ENCODE assay signal across 9 cellular contexts in genomic region chr13:98141938-98142426, GRCh38. TPM values are rescaled to one million over a fixed set of nuclear protein-coding genes. Genes with fewer than 3 reads are reported as not detected.
DNase-seq lines count a peak whose midpoint lies in the region; ATAC-seq, FAIRE-seq and TF ChIP-seq lines count a peak whose summit lies in the region.
"Had no signal": no experiment of that assay in that cellular context is flagged by ENCODE, and none has a peak within 500 bp of the region (broad histone marks: within the 10 kb centered on the region; RNA-seq: fewer than 3 reads in every experiment).

No MANE protein-coding gene starts in this region.

- H3K4me3 Mint-ChIP-seq in CD4-positive, alpha-beta memory T cell: peak overlapping the region in 7 of 8 donors; percentile 35 to 68 (median 51)

- peaks cover 3 to 24% (median 6%) of the 10 kb centered on the region in 4 donors for H3K4me1 Mint-ChIP-seq in CD4-positive, alpha-beta memory T cell

- H3K9me3 Mint-ChIP-seq in CD4-positive, alpha-beta memory T cell: peaks cover 0 to 1% (median 0%) of the 10 kb centered on the region in 8 donors

- CTCF ChIA-PET in CD4-positive, alpha-beta memory T cell (lab: Charles Lee; ENCODE audit: partially characterized antibody): no interaction called here
- CTCF ChIA-PET in HEK293 (lab: Yijun Ruan, JAX): interaction anchor here (0.6 to 0.7 kb wide), 2 partner anchors 60 to 304 kb away, joined by 3 to 4 read pairs; no protein-coding TSS in a partner anchor

- no peak overlapping the region for H3K27ac Mint-ChIP-seq in CD4-positive, alpha-beta memory T cell

- no peak for TF ChIP-seq EP300 in suprapubic skin (IDR thresholded peaks at IDR 0.05)

- H3K4me1 ChIP-seq in CD4-positive, alpha-beta memory T cell (ENCODE audit: insufficient read depth, low read length): no peaks in the 10 kb centered on the region
- H3K4me1 ChIP-seq in HEK293 (ENCODE audit: control insufficient read depth, insufficient read depth, low read length) (peaks cover 7% of the 10 kb centered on the region), kidney (ENCODE audit: control insufficient read depth in 1 of 2, insufficient read depth in 1 of 2, low read depth in 1 of 2, low read length in 2 of 2) (peaks cover 7 to 8% of the 10 kb centered on the region in 2 donors), suprapubic skin (peaks cover 27% of the 10 kb centered on the region)

- 33% methylated on average over 17 of the region's 22 CpGs for WGBS in suprapubic skin

- TF ChIP-seq CTCF in HEK293 (tag by site-specific recombination; IDR thresholded peaks at IDR 0.05) (no peak), astrocyte of the cerebellum (IDR thresholded peaks at IDR 0.05; ENCODE audit: low read depth, low read length, missing control alignments) (no peak), kidney (IDR thresholded peaks at IDR 0.05; ENCODE audit: borderline replicate concordance, extremely low read depth, insufficient read depth) (no peak), suprapubic skin (IDR thresholded peaks at IDR 0.05) (no peak)

- no peaks in the 10 kb centered on the region for H3K36me3 ChIP-seq in CD4-positive, alpha-beta memory T cell (ENCODE audit: insufficient read depth, low read length)
- no peaks in the 10 kb centered on the region for H3K36me3 ChIP-seq in HEK293 (ENCODE audit: control insufficient read depth in 2 of 2, insufficient read depth in 1 of 2, low read length in 2 of 2)
- no peaks in the 10 kb centered on the region for H3K36me3 ChIP-seq in kidney (ENCODE audit: control insufficient read depth in 1 of 2, insufficient read depth in 2 of 2, low read length in 2 of 2)
- no peaks in the 10 kb centered on the region for H3K36me3 ChIP-seq in suprapubic skin

- TF ChIP-seq POLR2A in suprapubic skin (IDR thresholded peaks at IDR 0.05): no peak
- no peak for TF ChIP-seq POLR2A in GM12892 (IDR thresholded peaks at IDR 0.05; ENCODE audit: low read depth, low read length)

- FAIRE-seq in kidney (lab: Jason Lieb, UNC): no peak
- FAIRE-seq in GM12892 (lab: Jason Lieb, UNC): no peak
- FAIRE-seq: frontal cortex had no signal

- H3K27me3 Mint-ChIP-seq in CD4-positive, alpha-beta memory T cell: peaks cover 35 to 48% of the 10 kb centered on the region in 2 donors

- DNase-seq in CD4-positive, alpha-beta memory T cell: no peak
- DNase-seq in astrocyte of the cerebellum (ENCODE audit: low read depth) (no peak), kidney (no peak), suprapubic skin (ENCODE audit: low spot score in 2 of 2) (no peak), GM12892 (ENCODE audit: insufficient read length) (no peak), A172 (ENCODE audit: low spot score) (no peak)

- H3K4me3 ChIP-seq in CD4-positive, alpha-beta memory T cell (ENCODE audit: low read length in 2 of 2): no peak overlapping the region
- H3K4me3 ChIP-seq in HEK293 (ENCODE audit: low read depth, low read length) (peak overlapping the region; percentile 44), astrocyte of the cerebellum (ENCODE audit: low read depth, low read length) (peak overlapping the region; percentile 57), kidney (ENCODE audit: low read length in 2 of 2) (peak overlapping the region; percentile 65 to 68), suprapubic skin (peak overlapping the region; percentile 95)

- H3K9me3 ChIP-seq in CD4-positive, alpha-beta memory T cell (ENCODE audit: control insufficient read depth in 1 of 2, low read length in 2 of 2): no peaks in the 10 kb centered on the region
- H3K9me3 ChIP-seq in HEK293 (ENCODE audit: control insufficient read depth, insufficient read depth, low read depth, low read length) (no peaks in the 10 kb centered on the region), kidney (ENCODE audit: control insufficient read depth in 1 of 2, low read length in 2 of 2) (no peaks in the 10 kb centered on the region), suprapubic skin (no peaks in the 10 kb centered on the region)

- intact Hi-C loops in CD4-positive, alpha-beta memory T cell (cut with micrococcal nuclease): no loop called here
- intact Hi-C loops in kidney (cut with DNase I): no loop called here

- no peaks in the 10 kb centered on the region for H3K36me3 Mint-ChIP-seq in CD4-positive, alpha-beta memory T cell

- no peak for ATAC-seq in HG02981 (IDR thresholded peaks at IDR 0.05; ENCODE audit: unreplicated experiment)

- peak overlapping the region in 1 of 2 donors; percentile 81 for H3K9ac ChIP-seq in kidney (ENCODE audit: low read length in 2 of 2)

- H3K27ac ChIP-seq in CD4-positive, alpha-beta memory T cell (ENCODE audit: low read depth, low read length): no peak overlapping the region
- H3K27ac ChIP-seq in HEK293 (ENCODE audit: extremely low read depth, low read depth, low read length): peak overlapping the region; percentile 71; the same call in 1 of the 2 replicates
- H3K27ac ChIP-seq in kidney (ENCODE audit: low read depth in 2 of 2, low read length in 2 of 2): peak overlapping the region; percentile 77 to 83
- peak overlapping the region; percentile 86 for H3K27ac ChIP-seq in suprapubic skin

- POLR2A ChIA-PET in CD4-positive, alpha-beta memory T cell (lab: Charles Lee; ENCODE audit: partially characterized antibody): no interaction called here
- POLR2A ChIA-PET in HEK293 (lab: Yijun Ruan, JAX): interaction anchor here (0.6 kb wide), 1 partner anchor 16 kb away, joined by 4 read pairs; no protein-coding TSS in a partner anchor

- in situ Hi-C loops in astrocyte of the cerebellum (cut with HindIII; ENCODE audit: low sequenced_read_pairs): loop anchor here (25.0 kb wide), 1 partner anchor 520 kb away; no protein-coding TSS in a partner anchor

- H3K27me3 ChIP-seq in CD4-positive, alpha-beta memory T cell (ENCODE audit: insufficient read depth, low read length): peaks cover 13% of the 10 kb centered on the region
- H3K27me3 ChIP-seq in suprapubic skin: no peaks in the 10 kb centered on the region

TF ChIP-seq in HEK293, 187 proteins besides CTCF, POLR2A, EP300 and RAD21:
- TF ChIP-seq ZNF776 (tag by site-specific recombination; IDR thresholded peaks at IDR 0.05; ENCODE audit: borderline replicate concordance): no peak
- TF ChIP-seq ZNF202 (tag by site-specific recombination; IDR thresholded peaks at IDR 0.05; ENCODE audit: borderline replicate concordance): 0 out of 2 replicates have a peak, but pooled peaks have one; percentile 65

RNA-seq across cellular contexts. Expression of gene FARP1, which starts 0.9 kb away (rescaled TPM):
- 1 to 10 TPM in 1 of 2 experiments, under 1 TPM in 1; 0.42 to 1.5 TPM for total RNA-seq in CD4-positive, alpha-beta memory T cell
- polyA plus RNA-seq in CD4-positive, alpha-beta memory T cell: under 1 TPM in 1 of 2 donors, not detected in 1; 0.26 TPM
- 229 TPM for total RNA-seq in kidney
- 123 TPM for polyA plus RNA-seq in kidney (ENCODE audit: insufficient read depth, low read depth, low replicate concordance)
- total RNA-seq in suprapubic skin: 10 to 100 TPM; 11.0 to 27.2 (median 13.6) TPM
- polyA plus RNA-seq in GM12892 (2012; ENCODE audit: missing spikeins): 0.49 TPM
- 16.4 and 18.2 TPM in 2 replicates for total RNA-seq in A172 (2014; rRNA removed; shearing (Covaris generic))

RNA-seq across cellular contexts. Expression of gene RNF113B, which starts 35.1 kb away (rescaled TPM):
- total RNA-seq in CD4-positive, alpha-beta memory T cell: not detected
- not detected for polyA plus RNA-seq in CD4-positive, alpha-beta memory T cell
- total RNA-seq in kidney (not detected), suprapubic skin (not detected)
- not detected for polyA plus RNA-seq in kidney (ENCODE audit: insufficient read depth, low read depth, low replicate concordance)
- polyA plus RNA-seq in GM12892 (2012; ENCODE audit: missing spikeins): not detected
- total RNA-seq in A172 (2014; rRNA removed; shearing (Covaris generic)): not detected in 2 replicates
- total RNA-seq: frontal cortex had no signal

Comparison
In these comparisons a context has a peak if more than half of its experiments do, and no peak if none do; other contexts are left out.
1. H3K4me3 ChIP-seq: peak in HEK293 (single experiment), astrocyte of the cerebellum (single experiment), kidney (2 of 2) and suprapubic skin (single experiment); none in CD4-positive, alpha-beta memory T cell (0 of 2).